ENCODE assay signal across 12 cellular contexts in the genomic region with DNA sequence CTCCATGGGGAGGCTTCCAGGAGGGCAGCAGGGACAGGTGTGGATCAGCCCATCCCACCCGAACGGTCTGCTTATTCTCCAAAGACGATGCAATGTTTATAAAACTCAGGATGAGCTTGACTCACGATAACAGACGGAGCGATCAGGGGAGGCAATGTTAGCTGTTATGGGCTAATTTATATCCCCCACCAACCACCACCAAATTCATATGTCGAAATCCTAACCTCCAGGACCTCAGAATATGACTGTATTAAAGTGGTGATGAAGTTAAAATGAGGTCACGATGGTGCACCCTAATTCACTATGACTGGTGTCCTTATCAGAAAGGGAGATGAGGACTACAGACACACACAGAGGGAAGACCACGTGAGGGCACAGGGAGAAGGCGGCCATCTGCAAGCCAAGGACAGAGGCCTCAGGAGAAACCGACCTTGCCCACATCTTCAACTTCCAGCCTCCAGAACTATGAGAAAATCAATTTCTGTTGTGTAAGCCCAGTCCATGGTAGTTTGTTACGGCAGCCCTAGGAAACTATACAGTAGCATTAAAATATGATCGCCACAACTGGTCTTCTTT. TPM values are rescaled to one million over a fixed set of nuclear protein-coding genes. Genes with fewer than 3 reads are reported as not detected.
A peak's percentile ranks its signal among the peaks of the same experiment; 100 is the strongest.
DNase-seq lines count a peak whose midpoint lies in the region; ATAC-seq, FAIRE-seq and TF ChIP-seq lines count a peak whose summit lies in the region.
"Had no signal": no experiment of that assay in that cellular context is flagged by ENCODE, and none has a peak within 500 bp of the region (broad histone marks: within the 10 kb centered on the region; RNA-seq: fewer than 3 reads in every experiment).

No MANE protein-coding gene starts in this region.

- peaks cover 61% of the 10 kb centered on the region for H3K4me1 Mint-ChIP-seq in osteocyte (ENCODE audit: unreplicated experiment)

- H3K79me2 ChIP-seq in endothelial cell of umbilical vein (ENCODE audit: control insufficient read depth, insufficient read depth, low read length): peaks cover 2% of the 10 kb centered on the region

- no peak overlapping the region for H3K4me3 ChIP-seq in BLaER1 treated with 17β-estradiol and CSF1 and Interleukin-3, amounts not matched to agents 10 nM and 100 nM
- no peak overlapping the region for H3K4me3 ChIP-seq in endothelial cell of umbilical vein (replicated peaks in 1 of 3; ENCODE audit: insufficient read depth in 1 of 3, low read depth in 1 of 3, low read length in 3 of 3)

- POLR2A ChIA-PET in endothelial cell of umbilical vein (lab: Charles Lee): interaction anchor here (0.6 to 0.7 kb wide), 2 partner anchors 145 to 238 kb away, joined by 3 read pairs; no protein-coding TSS in a partner anchor

- intact Hi-C loops in endothelial cell of umbilical vein (cut with micrococcal nuclease): no loop called here

- FAIRE-seq in endothelial cell of umbilical vein (lab: Jason Lieb, UNC) (peak; percentile 12), D721Med (lab: Jason Lieb, UNC) (no peak)

- H3K27ac Mint-ChIP-seq in osteocyte (ENCODE audit: unreplicated experiment): peak overlapping the region; percentile 96
- H3K27ac Mint-ChIP-seq: T-helper 1 cell treated with Interleukin-12 subunit alpha and Interleukin-12 subunit beta and Interleukin-4 antibody, amounts not matched to agents 30 μg/mL and 1 μg/mL, for 36 hours had no signal

- H2AFZ ChIP-seq in endothelial cell of umbilical vein (ENCODE audit: low read depth, low read length): no peak overlapping the region

- no peak overlapping the region for H3K4me3 Mint-ChIP-seq in osteocyte (ENCODE audit: unreplicated experiment)
- H3K4me3 Mint-ChIP-seq: CD4-positive, CD25-positive, alpha-beta regulatory T cell; T-helper 1 cell treated with Interleukin-12 subunit alpha and Interleukin-12 subunit beta and Interleukin-4 antibody, amounts not matched to agents 30 μg/mL and 1 μg/mL, for 36 hours had no signal

- TF ChIP-seq CTCF in endothelial cell of umbilical vein (IDR thresholded peaks at IDR 0.05; ENCODE audit: extremely low read depth in 1 of 2, insufficient read depth in 1 of 2, low read depth in 1 of 2, low read length in 2 of 2) (no peak), osteocyte (IDR thresholded peaks at IDR 0.05) (no peak), D721Med (IDR thresholded peaks at IDR 0.05; ENCODE audit: insufficient read depth, missing control alignments) (no peak)

- no peaks in the 10 kb centered on the region for H3K36me3 Mint-ChIP-seq in osteocyte (ENCODE audit: unreplicated experiment)
- H3K36me3 Mint-ChIP-seq: CD4-positive, CD25-positive, alpha-beta regulatory T cell had no signal

- H3K9me3 Mint-ChIP-seq in osteocyte (ENCODE audit: unreplicated experiment): no peaks in the 10 kb centered on the region
- H3K9me3 Mint-ChIP-seq: CD4-positive, CD25-positive, alpha-beta regulatory T cell; T-helper 1 cell treated with Interleukin-12 subunit alpha and Interleukin-12 subunit beta and Interleukin-4 antibody, amounts not matched to agents 30 μg/mL and 1 μg/mL, for 36 hours had no signal

- BruUV-seq in endothelial cell of umbilical vein (replicated peaks; lab: Mats Ljungman, UMichigan): no TSS peak

- CTCF ChIA-PET in endothelial cell of umbilical vein (lab: Charles Lee): interaction anchor here (1.0 to 2.2 kb wide), 4 partner anchors 12 to 462 kb away, joined by 3 to 10 read pairs (median 4); no protein-coding TSS in a partner anchor

- dilution Hi-C loops in endothelial cell of umbilical vein (cut with MboI; ENCODE audit: extremely low pct_ligation_motif_present, low sequenced_read_pairs): loop anchor here (25.0 kb wide), 1 partner anchor 516 kb away; the partner anchor contains the start of gene EDN1

- peaks cover 0 to 16% (median 0%) of the 10 kb centered on the region in 11 experiments; a peak in 1 of 22 replicates for H3K9me3 ChIP-seq in BLaER1 treated with 17β-estradiol and CSF1 and Interleukin-3, amounts not matched to agents 10 nM and 100 nM (replicated peaks in 1 of 11)
- no peaks in the 10 kb centered on the region for H3K9me3 ChIP-seq in endothelial cell of umbilical vein (replicated peaks; ENCODE audit: control insufficient read depth, insufficient read depth, low read length)

- peak overlapping the region in 7 of 11 experiments; percentile 41 to 76 (median 67); a peak in 8 of 22 replicates for H3K9ac ChIP-seq in BLaER1 treated with 17β-estradiol and CSF1 and Interleukin-3, amounts not matched to agents 10 nM and 100 nM
- H3K9ac ChIP-seq in endothelial cell of umbilical vein (replicated peaks; ENCODE audit: extremely low read depth, insufficient read depth, low read length): peak overlapping the region; percentile 15

- ATAC-seq in HG02938 (IDR thresholded peaks at IDR 0.05; ENCODE audit: unreplicated experiment): no peak

- peak overlapping the region in 10 of 11 experiments; percentile 28 to 87 (median 62); a peak in 16 of 22 replicates for H3K27ac ChIP-seq in BLaER1 treated with 17β-estradiol and CSF1 and Interleukin-3, amounts not matched to agents 10 nM and 100 nM
- H3K27ac ChIP-seq in endothelial cell of umbilical vein (ENCODE audit: insufficient read depth, low read depth, low read length): peak overlapping the region; percentile 94

- DNase-seq in MV-4-11 (lab: John Stamatoyannopoulos, UW) (peak; percentile 83), endothelial cell of umbilical vein (ENCODE audit: low read depth, low spot score) (no peak), osteocyte (ENCODE audit: extremely low spot score, unreplicated experiment) (no peak), D721Med (ENCODE audit: insufficient read length, low spot score) (no peak), AG20443 (ENCODE audit: low spot score) (no peak), DMS53 (lab: John Stamatoyannopoulos, UW) (no peak)
- DNase-seq: CD4-positive, CD25-positive, alpha-beta regulatory T cell; stimulated activated naive CD4-positive, alpha-beta T cell treated with Interleukin-2 at 50 U/mL for 16 hours had no signal

- no peaks in the 10 kb centered on the region for H3K36me3 ChIP-seq in BLaER1 treated with 17β-estradiol and CSF1 and Interleukin-3, amounts not matched to agents 10 nM and 100 nM
- H3K36me3 ChIP-seq in endothelial cell of umbilical vein (ENCODE audit: control insufficient read depth in 2 of 2, extremely low read depth in 1 of 2, insufficient read depth in 2 of 2, low read length in 2 of 2): no peaks in the 10 kb centered on the region

- no peak for TF ChIP-seq POLR2A in endothelial cell of umbilical vein (IDR thresholded peaks at IDR 0.05; ENCODE audit: low read depth, low read length)

- peak overlapping the region in 8 of 11 experiments; percentile 37 to 78 (median 67); a peak in 12 of 22 replicates for H3K4me2 ChIP-seq in BLaER1 treated with 17β-estradiol and CSF1 and Interleukin-3, amounts not matched to agents 10 nM and 100 nM
- no peak overlapping the region for H3K4me2 ChIP-seq in endothelial cell of umbilical vein (ENCODE audit: insufficient read depth, low read length)

- H3K4me1 ChIP-seq in BLaER1 treated with 17β-estradiol and CSF1 and Interleukin-3, amounts not matched to agents 10 nM and 100 nM: peaks cover 28 to 74% (median 33%) of the 10 kb centered on the region in 10 experiments
- H3K4me1 ChIP-seq in endothelial cell of umbilical vein (ENCODE audit: control insufficient read depth, extremely low read depth, insufficient read depth, low read length): peaks cover 51% of the 10 kb centered on the region

- no peaks in the 10 kb centered on the region for H3K27me3 ChIP-seq in BLaER1 treated with 17β-estradiol and CSF1 and Interleukin-3, amounts not matched to agents 10 nM and 100 nM
- H3K27me3 ChIP-seq in endothelial cell of umbilical vein (ENCODE audit: control insufficient read depth in 2 of 2, insufficient read depth in 2 of 2, low read length in 2 of 2): no peaks in the 10 kb centered on the region

- H3K27me3 Mint-ChIP-seq in osteocyte (ENCODE audit: unreplicated experiment): no peaks in the 10 kb centered on the region

- no peaks in the 10 kb centered on the region for H3K9me1 ChIP-seq in endothelial cell of umbilical vein (replicated peaks; ENCODE audit: control insufficient read depth, extremely low read depth, insufficient read depth, low read length)

- H4K20me1 ChIP-seq in BLaER1 treated with 17β-estradiol and CSF1 and Interleukin-3, amounts not matched to agents 10 nM and 100 nM: no peaks in the 10 kb centered on the region
- no peaks in the 10 kb centered on the region for H4K20me1 ChIP-seq in endothelial cell of umbilical vein (replicated peaks; ENCODE audit: control insufficient read depth, extremely low read depth, insufficient read depth, low read length)

TF ChIP-seq in endothelial cell of umbilical vein, 7 proteins besides CTCF, POLR2A, EP300 and RAD21:
- TF ChIP-seq POLR2AphosphoS5 (IDR thresholded peaks at IDR 0.05; ENCODE audit: insufficient read depth, low read depth, low read length) (no peak), FOS (IDR thresholded peaks at IDR 0.05; ENCODE audit: borderline replicate concordance, insufficient read depth, low read length) (no peak), MYC (IDR thresholded peaks at IDR 0.05; ENCODE audit: low read depth, low read length) (no peak), JUN (IDR thresholded peaks at IDR 0.05; ENCODE audit: borderline replicate concordance, insufficient read depth, insufficient read length, low read depth) (no peak), MAX (IDR thresholded peaks at IDR 0.05; ENCODE audit: insufficient read depth, insufficient read length) (no peak), GATA2 (IDR thresholded peaks at IDR 0.05; ENCODE audit: insufficient read depth, insufficient read length, low read depth, low read length) (no peak), EZH2 (IDR thresholded peaks at IDR 0.05; ENCODE audit: borderline replicate concordance, low read depth, low read length, severe bottlenecking) (no peak)

RNA-seq across cellular contexts. Expression of gene ADTRP, which starts 7.0 kb away (rescaled TPM):
- 3.3 and 5.6 TPM in 2 replicates for total RNA-seq in endothelial cell of umbilical vein
- 3.6 and 4.4 TPM in 2 replicates for polyA plus RNA-seq in endothelial cell of umbilical vein
- 3.3 and 5.0 TPM in 2 replicates for polyA plus RNA-seq in endothelial cell of umbilical vein (2011; cell fraction: cytosol; rRNA removed)
- polyA plus RNA-seq in endothelial cell of umbilical vein (2011; cell fraction: nucleus; rRNA removed): 5.1 and 7.4 TPM in 2 replicates
- polyA plus RNA-seq in endothelial cell of umbilical vein (2012): 29.6 and 35.6 TPM in 2 replicates
- polyA minus RNA-seq in endothelial cell of umbilical vein: 6.7 and 10.3 TPM in 2 replicates
- not detected for polyA minus RNA-seq in endothelial cell of umbilical vein (2011; cell fraction: cytosol; rRNA and poly(A)+ RNA removed)
- 2.2 and 4.6 TPM in 2 replicates for polyA minus RNA-seq in endothelial cell of umbilical vein (2011; cell fraction: nucleus; rRNA and poly(A)+ RNA removed)
- not detected in 2 replicates for total RNA-seq in osteocyte
- total RNA-seq: cerebellum had no signal
